1 cellular context compared by ENCODE assay signal in genomic region chr16:66931665-66932064, GRCh38.
TF ChIP-seq lines count a peak whose summit lies in the region.

No MANE protein-coding gene starts in this region.

TF ChIP-seq in HepG2, 621 proteins besides CTCF, POLR2A, EP300 and RAD21:
- TF ChIP-seq CREM (IDR thresholded peaks at IDR 0.05) (no peak), CREM (CRISPR knock-in tag; IDR thresholded peaks at IDR 0.05) (no peak), RERE (CRISPR knock-in tag; IDR thresholded peaks at IDR 0.05; ENCODE audit: low read depth) (no peak), ZNF770 (CRISPR knock-in tag; IDR thresholded peaks at IDR 0.05) (0 out of 2 replicates have a peak, but pooled peaks have one; percentile 6), HOXD1 (CRISPR knock-in tag; IDR thresholded peaks at IDR 0.05) (no peak), CEBPB (IDR thresholded peaks at IDR 0.05; ENCODE audit: borderline replicate concordance, low read depth, low read length) (peak; percentile 6; the same call in 1 of the 2 replicates)
